In genomic region chr19:18587962-18588610, GRCh38 we compare ENCODE assay signal across 8 cellular contexts. TPM values are rescaled to one million over a fixed set of nuclear protein-coding genes. Genes with fewer than 3 reads are reported as not detected.
DNase-seq lines count a peak whose midpoint lies in the region; ATAC-seq and TF ChIP-seq lines count a peak whose summit lies in the region.

No MANE protein-coding gene starts in this region.

- H3K9me3 Mint-ChIP-seq in activated naive CD8-positive, alpha-beta T cell (ENCODE audit: low read depth) = no peaks in the 10 kb centered on the region

- intact Hi-C loops in heart left ventricle (cut with DNase I) = loop anchor here in 6 of 10 donors (5.0 to 10.0 kb wide), 5 partner anchors 116 to 259 kb away; no protein-coding TSS in a partner anchor
- intact Hi-C loops in Right ventricle myocardium superior (cut with DNase I) = no loop called here
- intact Hi-C loops in left lung (cut with DNase I) = no loop called here
- intact Hi-C loops in transverse colon (cut with DNase I; ENCODE audit: low total_unique reads) = no loop called here

- H3K27ac ChIP-seq in heart left ventricle (peak overlapping the region; percentile 75 to 97 (median 92)), left lung (peak overlapping the region; percentile 88 to 97), transverse colon (peak overlapping the region; percentile 86 to 98 (median 95))

- peak overlapping the region; percentile 95 for H3K27ac Mint-ChIP-seq in activated naive CD8-positive, alpha-beta T cell

- H3K4me1 Mint-ChIP-seq in activated naive CD8-positive, alpha-beta T cell (ENCODE audit: low read depth) = peaks cover 27% of the 10 kb centered on the region

- TF ChIP-seq POLR2A in heart left ventricle (IDR thresholded peaks at IDR 0.05) (no peak), transverse colon (IDR thresholded peaks at IDR 0.05) (no peak)

- peak overlapping the region; percentile 83 for H3K4me3 Mint-ChIP-seq in activated naive CD8-positive, alpha-beta T cell

- H3K36me3 ChIP-seq in heart left ventricle (peaks cover 0 to 15% (median 11%) of the 10 kb centered on the region in 9 donors), left lung (peaks cover 0 to 10% of the 10 kb centered on the region in 2 donors), transverse colon (peaks cover 0 to 4% (median 0%) of the 10 kb centered on the region in 4 donors)

- ATAC-seq in heart left ventricle = no peak
- ATAC-seq in Right ventricle myocardium superior (ENCODE audit: poor library complexity) = no peak
- ATAC-seq in left lung = no peak
- no peak for ATAC-seq in GM19035 (IDR thresholded peaks at IDR 0.05; ENCODE audit: unreplicated experiment)
- no peak for ATAC-seq in GM19324 (IDR thresholded peaks at IDR 0.05; ENCODE audit: low FRiP score, unreplicated experiment)

- H3K4me3 ChIP-seq in heart left ventricle (peak overlapping the region; percentile 66 to 98 (median 90)), left lung (peak overlapping the region; percentile 77 to 79), transverse colon (peak overlapping the region in 3 of 4 donors; percentile 75 to 86 (median 84))

- no peak for TF ChIP-seq EP300 in transverse colon (IDR thresholded peaks at IDR 0.05; ENCODE audit: low read depth)

- H3K4me1 ChIP-seq in heart left ventricle (peaks cover 0 to 43% (median 17%) of the 10 kb centered on the region in 12 donors), left lung (peaks cover 9 to 27% of the 10 kb centered on the region in 2 donors), transverse colon (peaks cover 5 to 23% (median 12%) of the 10 kb centered on the region in 4 donors)

- H3K27me3 ChIP-seq in heart left ventricle (no peaks in the 10 kb centered on the region), left lung (no peaks in the 10 kb centered on the region), transverse colon (no peaks in the 10 kb centered on the region)

- peaks cover 3% of the 10 kb centered on the region for H3K36me3 Mint-ChIP-seq in activated naive CD8-positive, alpha-beta T cell

- in situ Hi-C loops in transverse colon (cut with MboI; ENCODE audit: low pct_ligation_motif_present in 1 of 4, low pct_unique_long_range_greater_than_20kb in 1 of 4, low sequenced_read_pairs in 3 of 4) = loop anchor here in 3 of 4 donors (25.0 kb wide), 2 partner anchors 126 to 249 kb away; partner anchors contain the start of gene UPF1 (in 2 of the 3)

- TF ChIP-seq CTCF in heart left ventricle (IDR thresholded peaks at IDR 0.05) (no peak), left lung (IDR thresholded peaks at IDR 0.05) (no peak), transverse colon (IDR thresholded peaks at IDR 0.05) (no peak)

- DNase-seq in heart left ventricle (no peak), Right ventricle myocardium superior (no peak), left lung (peak in 1 of 2 donors; percentile 20), transverse colon (no peak), HuH-7 (ENCODE audit: low spot score) (no peak)

- 29 to 47% (median 35%) methylated on average over 8 to 16 of the region's 16 CpGs for WGBS in heart left ventricle, 4 donors
- WGBS in transverse colon (ENCODE audit: low coverage in 1 of 2), 2 donors = 27 to 51% methylated on average over 3 to 16 of the region's 16 CpGs

- no peaks in the 10 kb centered on the region for H3K27me3 Mint-ChIP-seq in activated naive CD8-positive, alpha-beta T cell

- H3K9me3 ChIP-seq in heart left ventricle = no peaks in the 10 kb centered on the region
- H3K9me3 ChIP-seq in left lung = no peaks in the 10 kb centered on the region
- H3K9me3 ChIP-seq in transverse colon = no peaks in the 10 kb centered on the region

RNA-seq across cellular contexts. Expression of gene REX1BD, which starts 0.5 kb away (rescaled TPM):
- total RNA-seq in heart left ventricle = 100 to 1,000 TPM in 2 of 9 donors, 10 to 100 TPM in 7; 42.9 to 205 (median 68.2) TPM
- 100 to 1,000 TPM in 1 of 2 donors, 10 to 100 TPM in 1; 46.8 to 101 TPM for polyA plus RNA-seq in heart left ventricle
- total RNA-seq in Right ventricle myocardium superior = 94.8 TPM
- 10 to 100 TPM; 51.7 to 52.1 TPM for total RNA-seq in left lung
- total RNA-seq in transverse colon = 100 to 1,000 TPM in 2 of 4 donors, 10 to 100 TPM in 2; 75.1 to 171 (median 121) TPM

RNA-seq across cellular contexts. Expression of gene UBA52, which starts 16.4 kb away (rescaled TPM):
- total RNA-seq in heart left ventricle (100 to 1,000 TPM; 336 to 944 (median 761) TPM), Right ventricle myocardium superior (684 TPM), left lung (100 to 1,000 TPM; 922 to 971 TPM), transverse colon (100 to 1,000 TPM; 421 to 735 (median 566) TPM)
- 100 to 1,000 TPM; 675 to 716 TPM for polyA plus RNA-seq in heart left ventricle

RNA-seq across cellular contexts. Expression of gene CRLF1, which starts 18.5 kb away (rescaled TPM):
- total RNA-seq in heart left ventricle (10 to 100 TPM in 4 of 9 donors, 1 to 10 TPM in 5; 2.8 to 60.5 (median 9.9) TPM), Right ventricle myocardium superior (20.6 TPM), left lung (10 to 100 TPM; 22.5 to 44.7 TPM), transverse colon (10 to 100 TPM in 1 of 4 donors, 1 to 10 TPM in 3; 1.1 to 21.0 (median 6.1) TPM)
- 10 to 100 TPM; 50.2 to 64.0 TPM for polyA plus RNA-seq in heart left ventricle

RNA-seq across cellular contexts. Expression of gene TMEM59L, which starts 24.6 kb away (rescaled TPM):
- total RNA-seq in heart left ventricle (1 to 10 TPM in 5 of 9 donors, under 1 TPM in 4; 0.50 to 4.6 (median 1.1) TPM), Right ventricle myocardium superior (1.6 TPM), left lung (1 to 10 TPM; 1.6 to 4.9 TPM), transverse colon (10 to 100 TPM in 2 of 4 donors, under 1 TPM in 2; 0.48 to 21.7 (median 8.6) TPM)
- 1 to 10 TPM; 1.5 to 5.1 TPM for polyA plus RNA-seq in heart left ventricle

RNA-seq across cellular contexts. Expression of gene KXD1, which starts 30.4 kb away (rescaled TPM):
- total RNA-seq in heart left ventricle = 100 to 1,000 TPM in 1 of 9 donors, 10 to 100 TPM in 8; 36.1 to 116 (median 46.7) TPM
- polyA plus RNA-seq in heart left ventricle = 100 to 1,000 TPM in 1 of 2 donors, 10 to 100 TPM in 1; 36.9 to 106 TPM
- 44.4 TPM for total RNA-seq in Right ventricle myocardium superior
- total RNA-seq in left lung = 10 to 100 TPM; 68.9 to 86.2 TPM
- 100 to 1,000 TPM in 2 of 4 donors, 10 to 100 TPM in 2; 62.1 to 195 (median 98.0) TPM for total RNA-seq in transverse colon

Comparison
In these comparisons a context has a peak if more than half of its experiments do, and no peak if none do; other contexts are left out.
1. intact Hi-C loops: an anchor here in heart left ventricle (5.0 to 10.0 kb wide); none called in Right ventricle myocardium superior, left lung and transverse colon.